ENCODE assay signal across 19 cellular contexts in the genomic region with DNA sequence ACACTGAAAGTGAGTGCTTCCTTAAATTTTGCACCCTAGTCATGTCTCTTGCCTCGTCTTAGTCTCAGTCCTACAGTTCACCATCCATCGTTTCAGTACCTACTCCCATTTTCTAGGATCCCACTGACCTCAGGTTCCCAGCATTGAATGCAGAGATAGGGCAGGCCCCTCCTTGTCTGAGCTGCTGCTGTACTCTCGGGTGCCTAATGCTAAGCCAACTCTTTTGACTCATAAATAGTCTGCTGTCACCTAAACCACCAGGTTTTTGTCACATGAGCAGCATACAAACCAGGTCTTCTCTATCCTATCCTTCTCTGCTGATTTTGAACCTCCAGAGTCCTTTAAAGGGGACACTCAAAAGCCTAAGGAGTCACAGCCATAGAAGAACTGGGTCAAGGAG. TPM values are rescaled to one million over a fixed set of nuclear protein-coding genes. Genes with fewer than 3 reads are reported as not detected.
DNase-seq lines count a peak whose midpoint lies in the region; ATAC-seq and TF ChIP-seq lines count a peak whose summit lies in the region.
"Had no signal": no experiment of that assay in that cellular context is flagged by ENCODE, and none has a peak within 500 bp of the region (broad histone marks: within the 10 kb centered on the region; RNA-seq: fewer than 3 reads in every experiment).

No MANE protein-coding gene starts in this region.

- CTCF ChIA-PET in OCI-LY7 (lab: Charles Lee; ENCODE audit: unreplicated experiment), result no interaction called here

- no peak overlapping the region for H4K91ac ChIP-seq in neuronal stem cell (ENCODE audit: low read depth, low read length, poor library complexity)

- no peak overlapping the region for H3K9ac ChIP-seq in neuronal stem cell (ENCODE audit: low read depth, low read length, poor library complexity)

- no peak for TF ChIP-seq CTCF in OCI-LY7 (conservative IDR thresholded peaks at IDR 0.05; ENCODE audit: low read length)

- H3K4me3 ChIP-seq in OCI-LY7 (ENCODE audit: low read depth, low read length, poor library complexity, severe bottlenecking), result no peak overlapping the region
- H3K4me3 ChIP-seq in neuronal stem cell (ENCODE audit: low read length in 2 of 2), result no peak overlapping the region
- H3K4me3 ChIP-seq: psoas muscle had no signal

- peaks cover 65% of the 10 kb centered on the region for H3K79me2 ChIP-seq in OCI-LY7 (ENCODE audit: insufficient read depth, low read depth, low read length)

- no peak overlapping the region for H3K14ac ChIP-seq in neuronal stem cell (ENCODE audit: low read length)

- H2BK15ac ChIP-seq in neuronal stem cell (ENCODE audit: low read length), result no peak overlapping the region

- peaks cover 44% of the 10 kb centered on the region for H3K36me3 ChIP-seq in OCI-LY7 (ENCODE audit: insufficient read depth, low read length)
- no peaks in the 10 kb centered on the region for H3K36me3 ChIP-seq in neuronal stem cell (replicated peaks in 1 of 2; ENCODE audit: control insufficient read depth in 2 of 2, insufficient read depth in 2 of 2, low read length in 2 of 2)
- H3K36me3 ChIP-seq: upper lobe of left lung had no signal

- peaks cover 6% of the 10 kb centered on the region; the same call in 1 of the 2 replicates for H4K20me1 ChIP-seq in OCI-LY7 (ENCODE audit: insufficient read depth, low read length)

- no peaks in the 10 kb centered on the region for H3K9me3 Mint-ChIP-seq in activated T-cell treated with anti-CD3 and anti-CD28 coated beads, Interleukin-2, amount 50 U/mL, for 4 hours
- H3K9me3 Mint-ChIP-seq in activated naive CD8-positive, alpha-beta T cell treated with anti-CD3 and anti-CD28 coated beads for 36 hours, result peaks cover 3% of the 10 kb centered on the region

- POLR2A ChIA-PET in OCI-LY7 (lab: Charles Lee), result no interaction called here

- peak overlapping the region; percentile 96 for H3K27ac Mint-ChIP-seq in activated naive CD8-positive, alpha-beta T cell treated with anti-CD3 and anti-CD28 coated beads for 36 hours

- no peak overlapping the region for H2BK12ac ChIP-seq in neuronal stem cell (ENCODE audit: low read length)

- H3K9me3 ChIP-seq in OCI-LY7 (ENCODE audit: low read length) (no peaks in the 10 kb centered on the region), neuronal stem cell (replicated peaks in 1 of 2; ENCODE audit: control insufficient read depth in 2 of 2, insufficient read depth in 1 of 2, low read depth in 1 of 2, low read length in 2 of 2) (peaks cover 0 to 5% of the 10 kb centered on the region in 2 donors)
- H3K9me3 ChIP-seq: psoas muscle, upper lobe of left lung had no signal

- peak overlapping the region; percentile 95 for H3K4me3 Mint-ChIP-seq in activated T-cell treated with anti-CD3 and anti-CD28 coated beads, Interleukin-2, amount 50 U/mL, for 4 hours
- peak overlapping the region; percentile 95 for H3K4me3 Mint-ChIP-seq in activated naive CD8-positive, alpha-beta T cell treated with anti-CD3 and anti-CD28 coated beads for 36 hours

- DNase-seq in activated T-cell treated with anti-CD3 and anti-CD28 coated beads, Interleukin-2, amount 50 U/mL, for 4 hours, result no peak
- no peak for DNase-seq in activated T-cell treated with anti-CD3 and anti-CD28 coated beads for 4 hours
- no peak for DNase-seq in OCI-LY7 (ENCODE audit: low spot score)
- no peak for DNase-seq in activated naive CD8-positive, alpha-beta T cell treated with anti-CD3 and anti-CD28 coated beads for 36 hours
- DNase-seq in stimulated activated CD8-positive, alpha-beta memory T cell treated with anti-CD3 and anti-CD28 coated beads, Interleukin-4, amount 100 ng/mL, for 48 hours, result peak; percentile 37
- DNase-seq in neuronal stem cell (ENCODE audit: low spot score), result no peak
- DNase-seq in SHP77 (lab: John Stamatoyannopoulos, UW), result no peak
- DNase-seq in NCI-H1092 treated with DMSO at 0.1 percent for 48 hours (lab: John Stamatoyannopoulos, UW), result no peak
- DNase-seq: activated gamma-delta T cell treated with Interleukin-2 at 50 U/mL for 16 hours, NCI-H2029 treated with DMSO at 0.1 percent for 48 hours, NCI-H526, upper lobe of left lung had no signal

- no peaks in the 10 kb centered on the region for H3K9me2 ChIP-seq in OCI-LY7 (ENCODE audit: insufficient read depth, low read length)

- no peak overlapping the region for H3K18ac ChIP-seq in neuronal stem cell (ENCODE audit: low read length)

- H2AFZ ChIP-seq in OCI-LY7 (ENCODE audit: low read length) (no peak overlapping the region), neuronal stem cell (ENCODE audit: low read length) (no peak overlapping the region)

- no peak overlapping the region for H4K8ac ChIP-seq in neuronal stem cell (ENCODE audit: low read depth, low read length)

- no peak overlapping the region for H2BK120ac ChIP-seq in neuronal stem cell (ENCODE audit: low read depth, low read length)

- H2AK5ac ChIP-seq in neuronal stem cell (ENCODE audit: low read depth, low read length), result no peak overlapping the region

- H3K27ac ChIP-seq in OCI-LY7 (ENCODE audit: low read depth, low read length, poor library complexity, severe bottlenecking) (no peak overlapping the region), neuronal stem cell (replicated peaks; ENCODE audit: low read length) (no peak overlapping the region)
- H3K27ac ChIP-seq: HL-60, psoas muscle, RWPE1 had no signal

- H3K4me2 ChIP-seq in OCI-LY7 (ENCODE audit: low read length), result peak overlapping the region; percentile 18; the same call in 1 of the 2 replicates
- no peak overlapping the region for H3K4me2 ChIP-seq in neuronal stem cell (ENCODE audit: insufficient read depth, low read length, poor library complexity, severe bottlenecking)

- H3K4ac ChIP-seq in neuronal stem cell (ENCODE audit: low read length), result no peak overlapping the region

- H3K23ac ChIP-seq in neuronal stem cell (ENCODE audit: low read depth, low read length, poor library complexity), result no peak overlapping the region

- peak; percentile 51 for ATAC-seq in activated T-cell treated with anti-CD3 and anti-CD28 coated beads, Interleukin-2, amount 50 U/mL, for 4 hours
- ATAC-seq: left lobe of liver, psoas muscle had no signal

- BruUV-seq in OCI-LY7 (replicated peaks; lab: Mats Ljungman, UMichigan), result TSS peak; percentile 30

- no peaks in the 10 kb centered on the region for H3K79me1 ChIP-seq in neuronal stem cell (ENCODE audit: low read depth, low read length)

- H3K4me1 ChIP-seq in OCI-LY7 (ENCODE audit: insufficient read depth, low read length, poor library complexity, severe bottlenecking) (peaks cover 30% of the 10 kb centered on the region), neuronal stem cell (ENCODE audit: control insufficient read depth in 2 of 2, insufficient read depth in 1 of 2, low read depth in 1 of 2, low read length in 2 of 2) (no peaks in the 10 kb centered on the region)
- H3K4me1 ChIP-seq: psoas muscle had no signal

- peaks cover 80% of the 10 kb centered on the region for H3K4me1 Mint-ChIP-seq in activated T-cell treated with anti-CD3 and anti-CD28 coated beads, Interleukin-2, amount 50 U/mL, for 4 hours (ENCODE audit: low read depth)
- H3K4me1 Mint-ChIP-seq in activated naive CD8-positive, alpha-beta T cell treated with anti-CD3 and anti-CD28 coated beads for 36 hours, result peaks cover 70% of the 10 kb centered on the region

- H3K27me3 ChIP-seq in neuronal stem cell (ENCODE audit: control insufficient read depth in 3 of 3, insufficient read depth in 3 of 3, low read depth in 1 of 3, low read length in 3 of 3), result peaks cover 0 to 39% (median 0%) of the 10 kb centered on the region in 3 experiments
- H3K27me3 ChIP-seq: upper lobe of left lung had no signal

- H3K27me3 Mint-ChIP-seq in activated T-cell treated with anti-CD3 and anti-CD28 coated beads, Interleukin-2, amount 50 U/mL, for 4 hours (ENCODE audit: low read depth), result no peaks in the 10 kb centered on the region
- H3K27me3 Mint-ChIP-seq in activated naive CD8-positive, alpha-beta T cell treated with anti-CD3 and anti-CD28 coated beads for 36 hours, result no peaks in the 10 kb centered on the region

- intact Hi-C loops in OCI-LY7 (cut with micrococcal nuclease; ENCODE audit: unreplicated experiment), result no loop called here

- peaks cover 16% of the 10 kb centered on the region for H3K36me3 Mint-ChIP-seq in activated T-cell treated with anti-CD3 and anti-CD28 coated beads, Interleukin-2, amount 50 U/mL, for 4 hours (ENCODE audit: insufficient read depth)
- peaks cover 58% of the 10 kb centered on the region for H3K36me3 Mint-ChIP-seq in activated naive CD8-positive, alpha-beta T cell treated with anti-CD3 and anti-CD28 coated beads for 36 hours

- H2BK5ac ChIP-seq in neuronal stem cell (ENCODE audit: low read length), result no peak overlapping the region

- WGBS in neuronal stem cell (ENCODE audit: extremely low coverage in 2 of 2, insufficient read length in 2 of 2, insufficient replicate concordance in 1 of 2), 2 donors, result no CpG with 5 or more reads among the region's 3 CpGs

RNA-seq across cellular contexts. Expression of a gene that starts 3.0 kb away (rescaled TPM):
- total RNA-seq in activated T-cell treated with anti-CD3 and anti-CD28 coated beads, Interleukin-2, amount 50 U/mL, for 4 hours, result 100 to 1,000 TPM; 103 to 128 (median 106) TPM
- 56.2 and 62.9 TPM in 2 replicates for total RNA-seq in OCI-LY7 (2014; rRNA removed; shearing (Covaris generic))
- total RNA-seq in OCI-LY7 (2022), result 86.7 and 101 TPM in 2 replicates
- 100 to 1,000 TPM; 146 to 157 TPM for total RNA-seq in activated naive CD8-positive, alpha-beta T cell treated with anti-CD3 and anti-CD28 coated beads for 36 hours
- 0.11 TPM for polyA plus RNA-seq in neuronal stem cell (2013, experiment 1 of 2)
- polyA plus RNA-seq in neuronal stem cell (2013, experiment 2 of 2), result 0.04 TPM
- total RNA-seq: LHCN-M2, myocyte had no signal
- polyA plus RNA-seq: AG04450 had no signal

RNA-seq across cellular contexts. Expression of a gene that starts 20.9 kb away (rescaled TPM):
- total RNA-seq in activated T-cell treated with anti-CD3 and anti-CD28 coated beads, Interleukin-2, amount 50 U/mL, for 4 hours, result 10 to 100 TPM; 44.3 to 53.0 (median 44.9) TPM
- 83.1 and 97.5 TPM in 2 replicates for total RNA-seq in OCI-LY7 (2014; rRNA removed; shearing (Covaris generic))
- total RNA-seq in OCI-LY7 (2022), result 57.6 and 60.9 TPM in 2 replicates
- 10 to 100 TPM; 57.0 to 62.0 TPM for total RNA-seq in activated naive CD8-positive, alpha-beta T cell treated with anti-CD3 and anti-CD28 coated beads for 36 hours
- polyA plus RNA-seq in neuronal stem cell (2013, experiment 1 of 2), result 37.4 TPM
- 35.9 TPM for polyA plus RNA-seq in neuronal stem cell (2013, experiment 2 of 2)

RNA-seq across cellular contexts. Expression of a gene that starts 22.7 kb away (rescaled TPM):
- total RNA-seq in activated T-cell treated with anti-CD3 and anti-CD28 coated beads, Interleukin-2, amount 50 U/mL, for 4 hours, result under 1 TPM in 1 of 3 donors, not detected in 2; 0.08 TPM
- not detected in 2 replicates for total RNA-seq in OCI-LY7 (2014; rRNA removed; shearing (Covaris generic))
- not detected in 2 replicates for total RNA-seq in OCI-LY7 (2022)
- total RNA-seq in activated naive CD8-positive, alpha-beta T cell treated with anti-CD3 and anti-CD28 coated beads for 36 hours, result under 1 TPM; 0.12 to 0.16 TPM
- 0.13 TPM for polyA plus RNA-seq in neuronal stem cell (2013, experiment 1 of 2)
- 0.10 TPM for polyA plus RNA-seq in neuronal stem cell (2013, experiment 2 of 2)
- total RNA-seq: left lobe of liver, LHCN-M2, psoas muscle had no signal

RNA-seq across cellular contexts. Expression of a gene that starts 27.9 kb away (rescaled TPM):
- total RNA-seq in activated T-cell treated with anti-CD3 and anti-CD28 coated beads, Interleukin-2, amount 50 U/mL, for 4 hours, result 10 to 100 TPM; 20.3 to 67.2 (median 25.6) TPM
- total RNA-seq in OCI-LY7 (2014; rRNA removed; shearing (Covaris generic)), result 164 and 206 TPM in 2 replicates
- total RNA-seq in OCI-LY7 (2022), result 73.4 and 89.2 TPM in 2 replicates
- total RNA-seq in activated naive CD8-positive, alpha-beta T cell treated with anti-CD3 and anti-CD28 coated beads for 36 hours, result 10 to 100 TPM; 44.8 to 45.7 TPM
- 49.5 TPM for polyA plus RNA-seq in neuronal stem cell (2013, experiment 1 of 2)
- 50.2 TPM for polyA plus RNA-seq in neuronal stem cell (2013, experiment 2 of 2)

RNA-seq across cellular contexts. Expression of a gene that starts 31.5 kb away (rescaled TPM):
- under 1 TPM in 1 of 3 donors, not detected in 2; 0.43 TPM for total RNA-seq in activated T-cell treated with anti-CD3 and anti-CD28 coated beads, Interleukin-2, amount 50 U/mL, for 4 hours
- total RNA-seq in OCI-LY7 (2014; rRNA removed; shearing (Covaris generic)), result 0.95 and 2.7 TPM in 2 replicates
- total RNA-seq in OCI-LY7 (2022), result 1.3 and 3.0 TPM in 2 replicates
- under 1 TPM; 0.33 to 0.46 TPM for total RNA-seq in activated naive CD8-positive, alpha-beta T cell treated with anti-CD3 and anti-CD28 coated beads for 36 hours
- 13.3 TPM for polyA plus RNA-seq in neuronal stem cell (2013, experiment 1 of 2)
- polyA plus RNA-seq in neuronal stem cell (2013, experiment 2 of 2), result 11.5 TPM
